In genomic region chr7:1739593-1739992, GRCh38 we compare ENCODE assay signal across 17 cellular contexts.
A peak's percentile ranks its signal among the peaks of the same experiment; 100 is the strongest.
DNase-seq lines count a peak whose midpoint lies in the region; ATAC-seq, FAIRE-seq and TF ChIP-seq lines count a peak whose summit lies in the region.
"Had no signal": no experiment of that assay in that cellular context is flagged by ENCODE, and none has a peak within 500 bp of the region (broad histone marks: within the 10 kb centered on the region; RNA-seq: fewer than 3 reads in every experiment).

No MANE protein-coding gene starts in this region.

- WGBS in esophagus muscularis mucosa, result 79% methylated on average over 14 of the region's 14 CpGs

- H4K20me1 ChIP-seq in BLaER1 treated with 17β-estradiol and CSF1 and Interleukin-3, amounts not matched to agents 10 nM and 100 nM, result peaks cover 0 to 42% (median 9%) of the 10 kb centered on the region in 11 experiments; a peak in 7 of 22 replicates

- ATAC-seq in Panc1, result 0 out of 2 replicates have a peak, but pooled peaks have one; percentile 19
- no peak for ATAC-seq in GM18502 (IDR thresholded peaks at IDR 0.05; ENCODE audit: poor library complexity, unreplicated experiment)
- ATAC-seq: CD8-positive, alpha-beta T cell had no signal

- peaks cover 26% of the 10 kb centered on the region for H3K4me1 Mint-ChIP-seq in glutamatergic neuron (ENCODE audit: low read depth, unreplicated experiment)

- no peaks in the 10 kb centered on the region for H3K36me3 ChIP-seq in BLaER1 treated with 17β-estradiol and CSF1 and Interleukin-3, amounts not matched to agents 10 nM and 100 nM
- no peaks in the 10 kb centered on the region for H3K36me3 ChIP-seq in Panc1 (ENCODE audit: control insufficient read depth, insufficient read depth, low read length)
- H3K36me3 ChIP-seq in esophagus muscularis mucosa, result peaks cover 0 to 4% (median 0%) of the 10 kb centered on the region in 4 donors

- H3K4me3 Mint-ChIP-seq in glutamatergic neuron (ENCODE audit: unreplicated experiment), result peak overlapping the region; percentile 38
- H3K4me3 Mint-ChIP-seq: B cell; CD14-positive monocyte; CD8-positive, alpha-beta T cell had no signal

- no peak for TF ChIP-seq POLR2A in esophagus muscularis mucosa (IDR thresholded peaks at IDR 0.05; ENCODE audit: low read depth)

- H3K9ac ChIP-seq in BLaER1 treated with 17β-estradiol and CSF1 and Interleukin-3, amounts not matched to agents 10 nM and 100 nM, result no peak overlapping the region

- in situ Hi-C loops in Panc1 (cut with HindIII; ENCODE audit: low pct_unique_long_range_greater_than_20kb, low sequenced_read_pairs), result no loop called here

- H3K27me3 ChIP-seq in BLaER1 treated with 17β-estradiol and CSF1 and Interleukin-3, amounts not matched to agents 10 nM and 100 nM, result peaks cover 6 to 38% (median 20%) of the 10 kb centered on the region in 11 experiments; a peak in 15 of 22 replicates
- no peaks in the 10 kb centered on the region for H3K27me3 ChIP-seq in Panc1 (ENCODE audit: control insufficient read depth, insufficient read depth, low read length)
- H3K27me3 ChIP-seq in esophagus muscularis mucosa, result peaks cover 0 to 66% (median 0%) of the 10 kb centered on the region in 4 donors

- H3K4me3 ChIP-seq in BLaER1 treated with 17β-estradiol and CSF1 and Interleukin-3, amounts not matched to agents 10 nM and 100 nM, result no peak overlapping the region
- no peak overlapping the region for H3K4me3 ChIP-seq in Panc1 (ENCODE audit: low read depth in 2 of 2, low read length in 2 of 2)
- no peak overlapping the region for H3K4me3 ChIP-seq in esophagus muscularis mucosa

- TF ChIP-seq EP300 in esophagus muscularis mucosa (IDR thresholded peaks at IDR 0.05), result no peak

- no peak overlapping the region for H3K27ac Mint-ChIP-seq in glutamatergic neuron (ENCODE audit: unreplicated experiment)
- H3K27ac Mint-ChIP-seq: B cell; CD14-positive monocyte; CD8-positive, alpha-beta T cell had no signal

- no peaks in the 10 kb centered on the region for H3K36me3 Mint-ChIP-seq in glutamatergic neuron (ENCODE audit: unreplicated experiment)
- H3K36me3 Mint-ChIP-seq: CD14-positive monocyte; CD8-positive, alpha-beta T cell had no signal

- intact Hi-C loops in Panc1 (cut with micrococcal nuclease; ENCODE audit: unreplicated experiment) (no loop called here), esophagus muscularis mucosa (cut with DNase I) (no loop called here)

- POLR2A ChIA-PET in Panc1 (lab: Charles Lee), result no interaction called here

- FAIRE-seq in urothelium cell line (lab: Jason Lieb, UNC), result peak; percentile 65
- FAIRE-seq: A204.1, GM12892, GM19239, H54 had no signal

- peaks cover 31 to 85% (median 71%) of the 10 kb centered on the region in 10 experiments for H3K4me1 ChIP-seq in BLaER1 treated with 17β-estradiol and CSF1 and Interleukin-3, amounts not matched to agents 10 nM and 100 nM
- H3K4me1 ChIP-seq in Panc1 (ENCODE audit: control insufficient read depth, insufficient read depth, low read length) (peaks cover 10% of the 10 kb centered on the region), esophagus muscularis mucosa (peaks cover 10 to 18% (median 16%) of the 10 kb centered on the region in 4 donors)

- CTCF ChIA-PET in Panc1 (lab: Charles Lee), result no interaction called here

- BruUV-seq in Panc1 (replicated peaks; lab: Mats Ljungman, UMichigan), result TSS peak; percentile 53

- H3K9me3 Mint-ChIP-seq in glutamatergic neuron (ENCODE audit: unreplicated experiment), result peaks cover 11% of the 10 kb centered on the region
- H3K9me3 Mint-ChIP-seq: CD8-positive, alpha-beta T cell had no signal

- H3K27ac ChIP-seq in BLaER1 treated with 17β-estradiol and CSF1 and Interleukin-3, amounts not matched to agents 10 nM and 100 nM, result no peak overlapping the region
- H3K27ac ChIP-seq in Panc1 (ENCODE audit: low read length) (no peak overlapping the region), esophagus muscularis mucosa (replicated peaks in 1 of 4) (no peak overlapping the region)

- no peaks in the 10 kb centered on the region for H3K9me3 ChIP-seq in BLaER1 treated with 17β-estradiol and CSF1 and Interleukin-3, amounts not matched to agents 10 nM and 100 nM (replicated peaks in 1 of 11)
- H3K9me3 ChIP-seq in Panc1 (ENCODE audit: control insufficient read depth, insufficient read depth, low read depth, low read length) (no peaks in the 10 kb centered on the region), esophagus muscularis mucosa (no peaks in the 10 kb centered on the region)

- no peak for TF ChIP-seq CTCF in Panc1 (IDR thresholded peaks at IDR 0.05)
- no peak for TF ChIP-seq CTCF in glutamatergic neuron (IDR thresholded peaks at IDR 0.05; ENCODE audit: partially characterized antibody, unreplicated experiment)
- TF ChIP-seq CTCF in esophagus muscularis mucosa (IDR thresholded peaks at IDR 0.05), result no peak

- H3K4me2 ChIP-seq in BLaER1 treated with 17β-estradiol and CSF1 and Interleukin-3, amounts not matched to agents 10 nM and 100 nM, result peak overlapping the region in 10 of 11 experiments; percentile 70 to 93 (median 84); a peak in 20 of 22 replicates

- peaks cover 3% of the 10 kb centered on the region for H3K27me3 Mint-ChIP-seq in glutamatergic neuron (ENCODE audit: unreplicated experiment)

- DNase-seq in Panc1 (ENCODE audit: low read depth, low spot score) (no peak), glutamatergic neuron (no peak), urothelium cell line (ENCODE audit: low spot score) (no peak), esophagus muscularis mucosa (ENCODE audit: extremely low spot score) (no peak)
- no peak for DNase-seq in stimulated activated CD4-positive, alpha-beta T cell treated with anti-CD3 and anti-CD28 coated beads, Interleukin-2, amount 100 ng/mL, for 48 hours
- DNase-seq: CD8-positive, alpha-beta T cell; COR-L47; DND-41; GDM1 had no signal
